In genomic region chr1:219416598-219417238, GRCh38 we compare ENCODE assay signal across 7 cellular contexts.
DNase-seq lines count a peak whose midpoint lies in the region; TF ChIP-seq lines count a peak whose summit lies in the region.

No MANE protein-coding gene starts in this region.

- TF ChIP-seq CTCF in GM12875 (IDR thresholded peaks at IDR 0.05; ENCODE audit: borderline replicate concordance, insufficient read depth, low read depth, low read length) (peak; percentile 66), LNCAP (IDR thresholded peaks at IDR 0.05) (peak; percentile 86), SU-DHL-6 (IDR thresholded peaks at IDR 0.05; ENCODE audit: insufficient read depth, low read length, poor library complexity, severe bottlenecking) (peak; percentile 40), ascending aorta (IDR thresholded peaks at IDR 0.05) (peak in 2 of 3 experiments; percentile 41 to 51)

- no peaks in the 10 kb centered on the region for H3K4me1 ChIP-seq in ascending aorta

- H3K9ac ChIP-seq in SU-DHL-6 (ENCODE audit: low read length) = no peak overlapping the region

- no peak overlapping the region for H3K4me2 ChIP-seq in SU-DHL-6 (ENCODE audit: low read depth, low read length, poor library complexity, severe bottlenecking)

- no peaks in the 10 kb centered on the region for H4K20me1 ChIP-seq in SU-DHL-6 (ENCODE audit: low read depth, low read length)

- H3K36me3 ChIP-seq in H7 (replicated peaks; ENCODE audit: control insufficient read depth, insufficient read depth, low read length) (no peaks in the 10 kb centered on the region), SU-DHL-6 (ENCODE audit: low read length) (no peaks in the 10 kb centered on the region), ascending aorta (no peaks in the 10 kb centered on the region)

- H3K79me2 ChIP-seq in SU-DHL-6 (ENCODE audit: insufficient read depth, low read length) = no peaks in the 10 kb centered on the region

- no peak overlapping the region for H2AFZ ChIP-seq in SU-DHL-6 (ENCODE audit: low read depth, low read length, severe bottlenecking)

- peak; percentile 19 for DNase-seq in H7
- DNase-seq in ascending aorta (ENCODE audit: low spot score in 2 of 2) = peak in 1 of 2 donors; percentile 69
- DNase-seq in iPS DF 4.7 (ENCODE audit: extremely low read depth, low spot score) = peak; percentile 11
- DNase-seq in stimulated activated CD4-positive, alpha-beta T cell treated with anti-CD3 and anti-CD28 coated beads, Interleukin-15, amount 100 ng/mL, for 48 hours (ENCODE audit: low read depth in 2 of 2) = peak; percentile 28 to 47

- no peaks in the 10 kb centered on the region for H3K27me3 ChIP-seq in H7 (ENCODE audit: control insufficient read depth, insufficient read depth, low read length)
- no peaks in the 10 kb centered on the region for H3K27me3 ChIP-seq in SU-DHL-6 (ENCODE audit: low read length)
- H3K27me3 ChIP-seq in ascending aorta = no peaks in the 10 kb centered on the region

- H3F3A ChIP-seq in SU-DHL-6 (ENCODE audit: insufficient read depth) = no peaks in the 10 kb centered on the region

- intact Hi-C loops in ascending aorta (cut with DNase I) = loop anchor here (10.0 kb wide), 1 partner anchor 1082 kb away; no protein-coding TSS in a partner anchor

- H3K9me2 ChIP-seq in SU-DHL-6 (replicated peaks; ENCODE audit: insufficient read depth, low read length) = no peaks in the 10 kb centered on the region

- H3K9me3 ChIP-seq in SU-DHL-6 (ENCODE audit: insufficient read depth, low read length) (no peaks in the 10 kb centered on the region), ascending aorta (no peaks in the 10 kb centered on the region)

- H3K4me3 ChIP-seq in GM12875 (ENCODE audit: low read depth, low read length) (no peak overlapping the region), H7 (ENCODE audit: insufficient read depth, low read depth, low read length) (no peak overlapping the region), SU-DHL-6 (ENCODE audit: insufficient read depth, low read length, poor library complexity, severe bottlenecking) (no peak overlapping the region), ascending aorta (no peak overlapping the region)

- H3K27ac ChIP-seq in SU-DHL-6 (ENCODE audit: low read depth, low read length) (no peak overlapping the region), ascending aorta (no peak overlapping the region)
